8 cellular contexts compared by ENCODE assay signal in genomic region chr4:2799444-2799911, GRCh38. TPM values are rescaled to one million over a fixed set of nuclear protein-coding genes. Genes with fewer than 3 reads are reported as not detected.
DNase-seq lines count a peak whose midpoint lies in the region; ATAC-seq and TF ChIP-seq lines count a peak whose summit lies in the region.

No MANE protein-coding gene starts in this region.

- CTCF ChIA-PET in activated CD4-positive, alpha-beta T cell treated with anti-CD3 and anti-CD28 coated beads, Interleukin-2, amount 10 ng/mL, durations not matched to agents 7 days and 5 days (lab: Charles Lee), result interaction anchor here (0.9 to 3.1 kb wide), 5 partner anchors 9 to 36 kb away, joined by 3 to 15 read pairs (median 5); no protein-coding TSS in a partner anchor

- H3K9me3 ChIP-seq in right lobe of liver (no peaks in the 10 kb centered on the region), thyroid gland (no peaks in the 10 kb centered on the region)

- H3K27me3 ChIP-seq in right lobe of liver, result no peaks in the 10 kb centered on the region
- H3K27me3 ChIP-seq in thyroid gland, result no peaks in the 10 kb centered on the region
- H3K27me3 ChIP-seq in foreskin keratinocyte, result no peaks in the 10 kb centered on the region

- H3K9me3 Mint-ChIP-seq in activated CD4-positive, alpha-beta T cell treated with anti-CD3 and anti-CD28 coated beads, Interleukin-2, amount 10 ng/mL, durations not matched to agents 7 days and 5 days, result no peaks in the 10 kb centered on the region
- H3K9me3 Mint-ChIP-seq in activated naive CD8-positive, alpha-beta T cell treated with anti-CD3 and anti-CD28 coated beads, Interleukin-2, amount 10 ng/mL, durations not matched to agents 7 days and 5 days, result no peaks in the 10 kb centered on the region

- ATAC-seq in activated naive CD8-positive, alpha-beta T cell treated with anti-CD3 and anti-CD28 coated beads, Interleukin-2, amount 10 ng/mL, durations not matched to agents 7 days and 5 days (ENCODE audit: low read depth), result no peak
- ATAC-seq in right lobe of liver (no peak), foreskin keratinocyte (no peak), GM19452 (IDR thresholded peaks at IDR 0.05; ENCODE audit: unreplicated experiment) (no peak), esophagus mucosa (no peak)

- POLR2A ChIA-PET in activated CD4-positive, alpha-beta T cell treated with anti-CD3 and anti-CD28 coated beads, Interleukin-2, amount 10 ng/mL, durations not matched to agents 7 days and 5 days (lab: Charles Lee), result no interaction called here
- POLR2A ChIA-PET in activated naive CD8-positive, alpha-beta T cell treated with anti-CD3 and anti-CD28 coated beads, Interleukin-2, amount 10 ng/mL, durations not matched to agents 7 days and 5 days (lab: Charles Lee), result interaction anchor here (0.5 to 6.2 kb wide), 7 partner anchors 9 to 136 kb away, joined by 3 to 60 read pairs (median 4); no protein-coding TSS in a partner anchor

- peak overlapping the region; percentile 77 for H3K4me3 Mint-ChIP-seq in activated CD4-positive, alpha-beta T cell treated with anti-CD3 and anti-CD28 coated beads, Interleukin-2, amount 10 ng/mL, durations not matched to agents 7 days and 5 days
- peak overlapping the region; percentile 95 for H3K4me3 Mint-ChIP-seq in activated naive CD8-positive, alpha-beta T cell treated with anti-CD3 and anti-CD28 coated beads, Interleukin-2, amount 10 ng/mL, durations not matched to agents 7 days and 5 days

- no peaks in the 10 kb centered on the region for H3K36me3 Mint-ChIP-seq in activated CD4-positive, alpha-beta T cell treated with anti-CD3 and anti-CD28 coated beads, Interleukin-2, amount 10 ng/mL, durations not matched to agents 7 days and 5 days (ENCODE audit: low read depth)
- H3K36me3 Mint-ChIP-seq in activated naive CD8-positive, alpha-beta T cell treated with anti-CD3 and anti-CD28 coated beads, Interleukin-2, amount 10 ng/mL, durations not matched to agents 7 days and 5 days, result no peaks in the 10 kb centered on the region

- peaks cover 58% of the 10 kb centered on the region for H3K4me1 Mint-ChIP-seq in activated CD4-positive, alpha-beta T cell treated with anti-CD3 and anti-CD28 coated beads, Interleukin-2, amount 10 ng/mL, durations not matched to agents 7 days and 5 days
- H3K4me1 Mint-ChIP-seq in activated naive CD8-positive, alpha-beta T cell treated with anti-CD3 and anti-CD28 coated beads, Interleukin-2, amount 10 ng/mL, durations not matched to agents 7 days and 5 days, result peaks cover 33% of the 10 kb centered on the region

- WGBS in right lobe of liver (ENCODE audit: insufficient coverage, low coverage, low lambda C conversion rate, missing lambda C conversion rate), result 59% methylated on average over 6 of the region's 10 CpGs
- 61 to 79% methylated on average over 4 to 9 of the region's 10 CpGs for WGBS in thyroid gland, 2 donors

- H3K27ac ChIP-seq in right lobe of liver (peak overlapping the region; percentile 54 to 81 (median 62)), thyroid gland (peak overlapping the region in 2 of 3 donors; percentile 75 to 81), foreskin keratinocyte (no peak overlapping the region)

- no peaks in the 10 kb centered on the region for H3K27me3 Mint-ChIP-seq in activated CD4-positive, alpha-beta T cell treated with anti-CD3 and anti-CD28 coated beads, Interleukin-2, amount 10 ng/mL, durations not matched to agents 7 days and 5 days
- no peaks in the 10 kb centered on the region for H3K27me3 Mint-ChIP-seq in activated naive CD8-positive, alpha-beta T cell treated with anti-CD3 and anti-CD28 coated beads, Interleukin-2, amount 10 ng/mL, durations not matched to agents 7 days and 5 days

- no peak for TF ChIP-seq CTCF in right lobe of liver (IDR thresholded peaks at IDR 0.05)
- TF ChIP-seq CTCF in thyroid gland (IDR thresholded peaks at IDR 0.05), result no peak
- no peak for TF ChIP-seq CTCF in foreskin keratinocyte (conservative IDR thresholded peaks at IDR 0.05)

- peak overlapping the region; percentile 3 to 24 (median 21) for H3K4me3 ChIP-seq in right lobe of liver
- no peak overlapping the region for H3K4me3 ChIP-seq in thyroid gland (replicated peaks in 1 of 3)

- peaks cover 2 to 75% (median 35%) of the 10 kb centered on the region in 4 donors for H3K4me1 ChIP-seq in right lobe of liver
- peaks cover 74 to 83% of the 10 kb centered on the region in 2 donors for H3K4me1 ChIP-seq in thyroid gland
- H3K4me1 ChIP-seq in foreskin keratinocyte, result peaks cover 29% of the 10 kb centered on the region

- no peak for DNase-seq in activated CD4-positive, alpha-beta T cell treated with anti-CD3 and anti-CD28 coated beads, Interleukin-2, amount 10 ng/mL, durations not matched to agents 7 days and 5 days
- no peak for DNase-seq in activated CD4-positive, alpha-beta T cell treated with anti-CD3 and anti-CD28 coated beads, Interleukin-2, amount 50 U/mL, for 48 hours
- peak; percentile 47 for DNase-seq in activated naive CD8-positive, alpha-beta T cell treated with anti-CD3 and anti-CD28 coated beads, Interleukin-2, amount 10 ng/mL, durations not matched to agents 7 days and 5 days
- peak; percentile 38 to 66 (median 58) for DNase-seq in right lobe of liver
- no peak for DNase-seq in thyroid gland
- DNase-seq in foreskin keratinocyte, result no peak

- intact Hi-C loops in right lobe of liver (cut with DNase I), result no loop called here
- intact Hi-C loops in thyroid gland (cut with DNase I), result no loop called here

- TF ChIP-seq POLR2A in right lobe of liver (IDR thresholded peaks at IDR 0.05) (no peak), thyroid gland (IDR thresholded peaks at IDR 0.05) (no peak)

- H3K36me3 ChIP-seq in right lobe of liver (peaks cover 0 to 2% (median 0%) of the 10 kb centered on the region in 4 donors), thyroid gland (no peaks in the 10 kb centered on the region)

- H3K27ac Mint-ChIP-seq in activated CD4-positive, alpha-beta T cell treated with anti-CD3 and anti-CD28 coated beads, Interleukin-2, amount 10 ng/mL, durations not matched to agents 7 days and 5 days, result peak overlapping the region; percentile 91
- peak overlapping the region; percentile 96 for H3K27ac Mint-ChIP-seq in activated naive CD8-positive, alpha-beta T cell treated with anti-CD3 and anti-CD28 coated beads, Interleukin-2, amount 10 ng/mL, durations not matched to agents 7 days and 5 days

RNA-seq across cellular contexts. Expression of gene SH3BP2, which starts 6.6 kb away (rescaled TPM):
- 10 to 100 TPM; 69.3 to 78.2 TPM for total RNA-seq in activated CD4-positive, alpha-beta T cell treated with anti-CD3 and anti-CD28 coated beads, Interleukin-2, amount 10 ng/mL, durations not matched to agents 7 days and 5 days
- total RNA-seq in activated naive CD8-positive, alpha-beta T cell treated with anti-CD3 and anti-CD28 coated beads, Interleukin-2, amount 10 ng/mL, durations not matched to agents 7 days and 5 days, result 10 to 100 TPM; 82.6 to 83.7 TPM
- 10 to 100 TPM; 34.9 to 51.8 (median 40.7) TPM for total RNA-seq in right lobe of liver
- 10 to 100 TPM; 29.6 to 43.5 (median 36.7) TPM for total RNA-seq in thyroid gland
- 12.5 and 15.7 TPM in 2 replicates for total RNA-seq in foreskin keratinocyte
- polyA plus RNA-seq in foreskin keratinocyte, result 8.3 and 10.8 TPM in 2 replicates
- 32.6 TPM for total RNA-seq in esophagus mucosa

RNA-seq across cellular contexts. Expression of gene TNIP2, which starts 43.3 kb away (rescaled TPM):
- 10 to 100 TPM; 35.0 to 43.6 TPM for total RNA-seq in activated CD4-positive, alpha-beta T cell treated with anti-CD3 and anti-CD28 coated beads, Interleukin-2, amount 10 ng/mL, durations not matched to agents 7 days and 5 days
- 10 to 100 TPM; 47.0 to 50.0 TPM for total RNA-seq in activated naive CD8-positive, alpha-beta T cell treated with anti-CD3 and anti-CD28 coated beads, Interleukin-2, amount 10 ng/mL, durations not matched to agents 7 days and 5 days
- total RNA-seq in right lobe of liver (10 to 100 TPM in 5 of 6 experiments, 1 to 10 TPM in 1; 9.7 to 40.6 (median 18.8) TPM), thyroid gland (10 to 100 TPM; 44.7 to 65.4 (median 52.2) TPM), foreskin keratinocyte (35.5 and 35.6 TPM in 2 replicates), esophagus mucosa (25.1 TPM)
- polyA plus RNA-seq in foreskin keratinocyte, result 36.6 and 41.3 TPM in 2 replicates

RNA-seq across cellular contexts. Expression of gene ADD1, which starts 44.2 kb away (rescaled TPM):
- 100 to 1,000 TPM; 264 to 266 TPM for total RNA-seq in activated CD4-positive, alpha-beta T cell treated with anti-CD3 and anti-CD28 coated beads, Interleukin-2, amount 10 ng/mL, durations not matched to agents 7 days and 5 days
- 100 to 1,000 TPM; 261 to 276 TPM for total RNA-seq in activated naive CD8-positive, alpha-beta T cell treated with anti-CD3 and anti-CD28 coated beads, Interleukin-2, amount 10 ng/mL, durations not matched to agents 7 days and 5 days
- total RNA-seq in right lobe of liver (100 to 1,000 TPM in 3 of 6 experiments, 10 to 100 TPM in 3; 94.4 to 120 (median 103) TPM), thyroid gland (100 to 1,000 TPM; 190 to 222 (median 194) TPM), foreskin keratinocyte (173 and 176 TPM in 2 replicates), esophagus mucosa (133 TPM)
- 129 and 130 TPM in 2 replicates for polyA plus RNA-seq in foreskin keratinocyte

Comparison
In these comparisons a context has a peak if more than half of its experiments do, and no peak if none do; other contexts are left out.
1. DNase-seq: peak in activated naive CD8-positive, alpha-beta T cell treated with anti-CD3 and anti-CD28 coated beads, Interleukin-2, amount 10 ng/mL, durations not matched to agents 7 days and 5 days (single experiment) and right lobe of liver (3 of 3); none in activated CD4-positive, alpha-beta T cell treated with anti-CD3 and anti-CD28 coated beads, Interleukin-2, amount 10 ng/mL, durations not matched to agents 7 days and 5 days (single experiment), activated CD4-positive, alpha-beta T cell treated with anti-CD3 and anti-CD28 coated beads, Interleukin-2, amount 50 U/mL, for 48 hours (0 of 2), thyroid gland (0 of 2) and foreskin keratinocyte (0 of 2).
2. H3K4me3 ChIP-seq: peak in right lobe of liver (3 of 3); none in thyroid gland (0 of 3).